ENCODE assay signal across 24 cellular contexts in the genomic region with DNA sequence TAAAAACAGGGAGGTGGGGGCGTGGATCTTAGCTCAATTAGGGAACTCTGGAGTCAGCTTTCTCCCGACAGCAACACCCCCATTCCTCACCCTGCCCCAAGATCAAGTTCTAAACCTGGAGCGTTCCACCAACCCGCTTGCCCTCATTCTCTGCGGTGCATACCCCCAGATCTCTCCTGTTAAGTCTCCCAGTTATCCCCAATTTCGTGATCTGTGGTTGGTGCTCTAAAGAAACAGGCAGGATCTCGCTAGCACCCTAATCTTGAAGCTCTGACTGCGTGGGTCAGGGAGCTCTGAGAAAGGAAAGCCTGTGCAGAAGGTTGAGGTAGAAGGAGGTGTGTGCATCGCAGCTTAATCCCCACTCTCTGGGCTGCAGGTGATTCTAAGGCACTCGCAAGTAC.
"Had no signal": no experiment of that assay in that cellular context is flagged by ENCODE, and none has a peak within 500 bp of the region (broad histone marks: within the 10 kb centered on the region; RNA-seq: fewer than 3 reads in every experiment).

No MANE protein-coding gene starts in this region.

- H3K4me3 Mint-ChIP-seq: natural killer cell; nephron; stimulated activated effector memory CD8-positive, alpha-beta T cell treated with anti-CD3 and anti-CD28 coated beads, Interleukin-12 subunit alpha, Interleukin-12 subunit beta, amount 100 ng/mL, for 72 hours; stimulated activated naive B cell treated with anti-CD40 and anti-IgM and Interleukin-4, amounts not matched to agents 10 μg/mL and 1 μg/mL and 100 μg/mL, for 72 hours; stimulated activated naive CD8-positive, alpha-beta T cell treated with anti-CD3 and anti-CD28 coated beads, Interleukin-15, Interleukin-2, amounts not matched to agents 100 ng/mL and 50 ng/mL, for 24 hours had no signal

- ATAC-seq: natural killer cell; pancreas; right cardiac atrium; right lobe of liver; stimulated activated effector memory CD8-positive, alpha-beta T cell treated with anti-CD3 and anti-CD28 coated beads, Interleukin-12 subunit alpha, Interleukin-12 subunit beta, amount 100 ng/mL, for 72 hours; stimulated activated naive B cell treated with anti-CD40 and anti-IgM and Interleukin-4, amounts not matched to agents 10 μg/mL and 1 μg/mL and 100 μg/mL, for 72 hours had no signal

- H3K9me3 Mint-ChIP-seq: natural killer cell; nephron; stimulated activated naive B cell treated with anti-CD40 and anti-IgM and Interleukin-4, amounts not matched to agents 10 μg/mL and 1 μg/mL and 100 μg/mL, for 72 hours; stimulated activated naive CD8-positive, alpha-beta T cell treated with anti-CD3 and anti-CD28 coated beads, Interleukin-15, Interleukin-2, amounts not matched to agents 100 ng/mL and 50 ng/mL, for 24 hours had no signal

- H3K27me3 ChIP-seq: neutrophil, right lobe of liver, sigmoid colon, thyroid gland, tibial nerve, upper lobe of left lung, vagina had no signal

- H3K36me3 Mint-ChIP-seq: natural killer cell; stimulated activated effector memory CD8-positive, alpha-beta T cell treated with anti-CD3 and anti-CD28 coated beads, Interleukin-12 subunit alpha, Interleukin-12 subunit beta, amount 100 ng/mL, for 72 hours; stimulated activated naive B cell treated with anti-CD40 and anti-IgM and Interleukin-4, amounts not matched to agents 10 μg/mL and 1 μg/mL and 100 μg/mL, for 72 hours had no signal

- H3K4me1 ChIP-seq: pancreas, prostate gland, right lobe of liver had no signal

- H3K4me3 ChIP-seq: pancreas, prostate gland, right lobe of liver, sigmoid colon, stomach, thoracic aorta, thyroid gland, tibial nerve, upper lobe of left lung, vagina had no signal

- H3K4me1 Mint-ChIP-seq: natural killer cell; stimulated activated effector memory CD8-positive, alpha-beta T cell treated with anti-CD3 and anti-CD28 coated beads, Interleukin-12 subunit alpha, Interleukin-12 subunit beta, amount 100 ng/mL, for 72 hours; stimulated activated naive B cell treated with anti-CD40 and anti-IgM and Interleukin-4, amounts not matched to agents 10 μg/mL and 1 μg/mL and 100 μg/mL, for 72 hours had no signal

- H3K27ac ChIP-seq: neutrophil, pancreas, prostate gland, right lobe of liver, sigmoid colon, stomach, thoracic aorta, thyroid gland, tibial nerve, upper lobe of left lung, vagina had no signal

- DNase-seq: natural killer cell; pancreas; right cardiac atrium; right lobe of liver; sigmoid colon; small intestine; stimulated activated CD4-positive, alpha-beta T cell treated with anti-CD3 and anti-CD28 coated beads, Interleukin-15, amount 100 ng/mL, for 24 hours; stimulated activated CD4-positive, alpha-beta T cell treated with anti-CD3 and anti-CD28 coated beads, Interleukin-2, amount 100 ng/mL, for 24 hours; stimulated activated CD4-positive, alpha-beta T cell treated with anti-CD3 and anti-CD28 coated beads, Interleukin-2, amount 100 ng/mL, for 48 hours; stimulated activated CD4-positive, alpha-beta T cell treated with anti-CD3 and anti-CD28 coated beads, Interleukin-4, amount 100 ng/mL, for 24 hours; stimulated activated naive B cell treated with anti-CD40 and anti-IgM and Interleukin-4, amounts not matched to agents 10 μg/mL and 1 μg/mL and 100 μg/mL, for 72 hours; stimulated activated naive CD4-positive, alpha-beta T cell treated with Interleukin-2 at 50 U/mL for 16 hours; stomach; thyroid gland; trophoblast cell; upper lobe of left lung had no signal

- H3K27me3 Mint-ChIP-seq: stimulated activated naive B cell treated with anti-CD40 and anti-IgM and Interleukin-4, amounts not matched to agents 10 μg/mL and 1 μg/mL and 100 μg/mL, for 72 hours had no signal

- H3K27ac Mint-ChIP-seq: natural killer cell; nephron; stimulated activated effector memory CD8-positive, alpha-beta T cell treated with anti-CD3 and anti-CD28 coated beads, Interleukin-12 subunit alpha, Interleukin-12 subunit beta, amount 100 ng/mL, for 72 hours; stimulated activated naive B cell treated with anti-CD40 and anti-IgM and Interleukin-4, amounts not matched to agents 10 μg/mL and 1 μg/mL and 100 μg/mL, for 72 hours; stimulated activated naive CD8-positive, alpha-beta T cell treated with anti-CD3 and anti-CD28 coated beads, Interleukin-15, Interleukin-2, amounts not matched to agents 100 ng/mL and 50 ng/mL, for 24 hours had no signal

- H3K36me3 ChIP-seq: neutrophil, pancreas, prostate gland, right lobe of liver, sigmoid colon, stomach, thoracic aorta, thyroid gland, tibial nerve, upper lobe of left lung, vagina had no signal
